Comparison of ENCODE assay signal across 10 cellular contexts in genomic region chr9:18490591-18491370, GRCh38.
DNase-seq lines count a peak whose midpoint lies in the region; ATAC-seq lines count a peak whose summit lies in the region.
"Had no signal": no experiment of that assay in that cellular context is flagged by ENCODE, and none has a peak within 500 bp of the region (broad histone marks: within the 10 kb centered on the region; RNA-seq: fewer than 3 reads in every experiment).

No MANE protein-coding gene starts in this region.

- H3K4me3 ChIP-seq in stomach smooth muscle (ENCODE audit: low read length in 2 of 2): peak overlapping the region; percentile 5 to 44

- DNase-seq in HS-27A (ENCODE audit: low read depth) (peak; percentile 89), amniotic stem cell (lab: John Stamatoyannopoulos, UW) (peak; percentile 90), iris pigment epithelial cell (ENCODE audit: low read depth) (peak; percentile 99), NAMALWA (ENCODE audit: low spot score) (no peak), NCI-H510A (lab: John Stamatoyannopoulos, UW) (no peak)
- DNase-seq in activated naive CD4-positive, alpha-beta T cell treated with anti-CD3 and anti-CD28 coated beads, Interleukin-2, amount 50 U/mL, for 16 hours: no peak
- DNase-seq: stimulated activated naive CD4-positive, alpha-beta T cell treated with Interleukin-2 at 50 U/mL for 16 hours had no signal

- ATAC-seq in GM19467 (IDR thresholded peaks at IDR 0.05; ENCODE audit: unreplicated experiment): no peak

- H3K9ac ChIP-seq in stomach smooth muscle (ENCODE audit: low read length in 2 of 2): peak overlapping the region in 1 of 2 donors; percentile 22

- peaks cover 3% of the 10 kb centered on the region for H3K4me1 ChIP-seq in stomach smooth muscle (ENCODE audit: control insufficient read depth, insufficient read depth, low read length)

- no peaks in the 10 kb centered on the region for H3K36me3 ChIP-seq in stomach smooth muscle (ENCODE audit: control insufficient read depth in 2 of 2, insufficient read depth in 2 of 2, low read length in 2 of 2)
- H3K36me3 ChIP-seq: neutrophil had no signal

- no peaks in the 10 kb centered on the region for H3K9me3 ChIP-seq in stomach smooth muscle (ENCODE audit: control insufficient read depth in 2 of 2, low read length in 2 of 2)
- H3K9me3 ChIP-seq: neutrophil had no signal

- H3K27me3 ChIP-seq in stomach smooth muscle (ENCODE audit: control insufficient read depth in 1 of 2, insufficient read depth in 2 of 2, low read length in 2 of 2): no peaks in the 10 kb centered on the region
- H3K27me3 ChIP-seq: neutrophil had no signal

- H3K27ac ChIP-seq in stomach smooth muscle (ENCODE audit: low read length): no peak overlapping the region
- H3K27ac ChIP-seq: neutrophil had no signal

Comparison
In these comparisons a context has a peak if more than half of its experiments do, and no peak if none do; other contexts are left out.
1. DNase-seq: peak in HS-27A (single experiment), amniotic stem cell (single experiment) and iris pigment epithelial cell (single experiment); none in NAMALWA (single experiment), activated naive CD4-positive, alpha-beta T cell treated with anti-CD3 and anti-CD28 coated beads, Interleukin-2, amount 50 U/mL, for 16 hours (single experiment) and NCI-H510A (single experiment).